27 cellular contexts compared by ENCODE assay signal in the genomic region with DNA sequence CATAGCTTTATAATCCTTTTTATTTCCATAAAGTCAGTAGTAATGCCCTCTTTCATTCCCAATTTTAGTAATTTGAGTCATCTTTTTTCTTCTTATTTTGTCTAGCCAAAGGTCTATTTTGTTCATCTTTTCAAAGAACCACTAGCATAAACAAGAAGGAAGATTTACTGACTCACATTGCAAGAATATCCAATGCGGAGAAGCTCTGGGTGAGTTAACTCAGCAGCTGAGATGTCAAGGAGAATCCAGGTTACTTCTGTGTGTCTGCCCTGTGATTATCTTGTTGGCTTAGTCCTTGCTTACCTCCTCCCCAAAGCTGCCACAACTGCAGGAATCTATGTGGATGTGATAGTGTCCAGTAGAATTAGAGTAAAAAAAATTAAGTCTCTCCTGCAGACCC.
"Had no signal": no experiment of that assay in that cellular context is flagged by ENCODE, and none has a peak within 500 bp of the region (broad histone marks: within the 10 kb centered on the region; RNA-seq: fewer than 3 reads in every experiment).

No MANE protein-coding gene starts in this region.

- H3K36me3 Mint-ChIP-seq: stimulated activated effector memory CD8-positive, alpha-beta T cell treated with anti-CD3 and anti-CD28 coated beads, Interleukin-12 subunit alpha, Interleukin-12 subunit beta, amount 100 ng/mL, for 72 hours; stimulated activated naive B cell treated with anti-CD40 and anti-IgM and Interleukin-4, amounts not matched to agents 10 μg/mL and 1 μg/mL and 100 μg/mL, for 72 hours; type B pancreatic cell had no signal

- H3K27me3 ChIP-seq: testis, thyroid gland, tibial nerve, transverse colon, upper lobe of left lung, uterus, vagina had no signal

- H3K36me3 ChIP-seq: stomach, suprapubic skin, thoracic aorta, thyroid gland, tibial artery, tibial nerve, transverse colon, upper lobe of left lung, upper lobe of right lung, uterus, vagina had no signal

- H3K4me3 Mint-ChIP-seq: stimulated activated effector memory CD8-positive, alpha-beta T cell treated with anti-CD3 and anti-CD28 coated beads, Interleukin-12 subunit alpha, Interleukin-12 subunit beta, amount 100 ng/mL, for 72 hours; stimulated activated naive B cell treated with anti-CD40 and anti-IgM and Interleukin-4, amounts not matched to agents 10 μg/mL and 1 μg/mL and 100 μg/mL, for 72 hours; stimulated activated naive CD8-positive, alpha-beta T cell treated with anti-CD3 and anti-CD28 coated beads, Interleukin-15, amount 100 ng/mL, for 72 hours; stimulated activated naive CD8-positive, alpha-beta T cell treated with anti-CD3 and anti-CD28 coated beads, Interleukin-15, Interleukin-2, amounts not matched to agents 100 ng/mL and 50 ng/mL, for 24 hours; type B pancreatic cell had no signal

- ATAC-seq: stimulated activated effector memory CD8-positive, alpha-beta T cell treated with anti-CD3 and anti-CD28 coated beads, Interleukin-12 subunit alpha, Interleukin-12 subunit beta, amount 100 ng/mL, for 72 hours; stimulated activated naive B cell treated with anti-CD40 and anti-IgM and Interleukin-4, amounts not matched to agents 10 μg/mL and 1 μg/mL and 100 μg/mL, for 72 hours; stimulated activated naive CD8-positive, alpha-beta T cell treated with anti-CD3 and anti-CD28 coated beads, Interleukin-15, amount 100 ng/mL, for 72 hours; stimulated activated naive CD8-positive, alpha-beta T cell treated with anti-CD3 and anti-CD28 coated beads, Interleukin-15, Interleukin-2, amounts not matched to agents 100 U/mL and 50 U/mL, for 24 hours; upper lobe of right lung had no signal

- DNase-seq: stimulated activated CD4-positive, alpha-beta T cell treated with anti-CD3 and anti-CD28 coated beads, Interleukin-2, amount 100 ng/mL, for 48 hours; stimulated activated CD4-positive, alpha-beta T cell treated with anti-CD3 and anti-CD28 coated beads, Interleukin-4, amount 100 ng/mL, for 1 hour; stimulated activated CD4-positive, alpha-beta T cell treated with anti-CD3 and anti-CD28 coated beads, Interleukin-4, amount 100 ng/mL, for 24 hours; stimulated activated CD4-positive, alpha-beta T cell treated with anti-CD3 and anti-CD28 coated beads, Interleukin-4, amount 100 ng/mL, for 4 hours; stimulated activated CD8-positive, alpha-beta memory T cell treated with anti-CD3 and anti-CD28 coated beads, Interleukin-4, amount 100 ng/mL, for 48 hours; stimulated activated naive B cell treated with anti-CD40 and anti-IgM and Interleukin-4, amounts not matched to agents 10 μg/mL and 1 μg/mL and 100 μg/mL, for 72 hours; stimulated activated naive CD4-positive, alpha-beta T cell; stimulated activated naive CD4-positive, alpha-beta T cell treated with Interleukin-2 at 50 U/mL for 16 hours; stimulated activated naive CD8-positive, alpha-beta T cell treated with anti-CD3 and anti-CD28 coated beads, Interleukin-15, amount 100 ng/mL, for 72 hours; stimulated activated naive CD8-positive, alpha-beta T cell treated with anti-CD3 and anti-CD28 coated beads, Interleukin-15, Interleukin-2, amounts not matched to agents 100 U/mL and 50 U/mL, for 24 hours; stomach; substantia nigra; testis; thyroid gland; tibial artery; transverse colon; trophoblast cell; upper lobe of left lung; upper lobe of right lung; uterus had no signal

- H3K27ac ChIP-seq: stomach, suprapubic skin, testis, thoracic aorta, thyroid gland, tibial artery, tibial nerve, transverse colon, upper lobe of left lung, upper lobe of right lung, uterus, vagina had no signal

- H3K4me3 ChIP-seq: stomach, suprapubic skin, testis, thoracic aorta, thyroid gland, tibial artery, tibial nerve, transverse colon, upper lobe of left lung, upper lobe of right lung, uterus, vagina had no signal

- H3K4me1 Mint-ChIP-seq: stimulated activated effector memory CD8-positive, alpha-beta T cell treated with anti-CD3 and anti-CD28 coated beads, Interleukin-12 subunit alpha, Interleukin-12 subunit beta, amount 100 ng/mL, for 72 hours; stimulated activated naive CD8-positive, alpha-beta T cell treated with anti-CD3 and anti-CD28 coated beads, Interleukin-15, amount 100 ng/mL, for 72 hours had no signal

- H3K9me3 ChIP-seq: stomach, suprapubic skin, testis, thoracic aorta, thyroid gland, tibial artery, tibial nerve, transverse colon, upper lobe of left lung, upper lobe of right lung, uterus, vagina had no signal

- H3K27ac Mint-ChIP-seq: stimulated activated effector memory CD8-positive, alpha-beta T cell treated with anti-CD3 and anti-CD28 coated beads, Interleukin-12 subunit alpha, Interleukin-12 subunit beta, amount 100 ng/mL, for 72 hours; stimulated activated naive B cell treated with anti-CD40 and anti-IgM and Interleukin-4, amounts not matched to agents 10 μg/mL and 1 μg/mL and 100 μg/mL, for 72 hours; stimulated activated naive CD8-positive, alpha-beta T cell treated with anti-CD3 and anti-CD28 coated beads, Interleukin-15, amount 100 ng/mL, for 72 hours; stimulated activated naive CD8-positive, alpha-beta T cell treated with anti-CD3 and anti-CD28 coated beads, Interleukin-15, Interleukin-2, amounts not matched to agents 100 ng/mL and 50 ng/mL, for 24 hours; type B pancreatic cell had no signal

- H3K9me3 Mint-ChIP-seq: stimulated activated effector memory CD8-positive, alpha-beta T cell treated with anti-CD3 and anti-CD28 coated beads, Interleukin-12 subunit alpha, Interleukin-12 subunit beta, amount 100 ng/mL, for 72 hours; stimulated activated naive CD8-positive, alpha-beta T cell treated with anti-CD3 and anti-CD28 coated beads, Interleukin-15, amount 100 ng/mL, for 72 hours; stimulated activated naive CD8-positive, alpha-beta T cell treated with anti-CD3 and anti-CD28 coated beads, Interleukin-15, Interleukin-2, amounts not matched to agents 100 ng/mL and 50 ng/mL, for 24 hours; type B pancreatic cell had no signal

- H3K4me1 ChIP-seq: stomach, suprapubic skin, testis, thyroid gland, tibial artery, tibial nerve, transverse colon, upper lobe of left lung, upper lobe of right lung, uterus, vagina had no signal
